Comparison of ENCODE assay signal across 8 cellular contexts in genomic region chr2:226797989-226798421, GRCh38. TPM values are rescaled to one million over a fixed set of nuclear protein-coding genes. Genes with fewer than 3 reads are reported as not detected.
DNase-seq lines count a peak whose midpoint lies in the region; ATAC-seq and TF ChIP-seq lines count a peak whose summit lies in the region.

No MANE protein-coding gene starts in this region.

- H3K36me3 ChIP-seq in iPS DF 6.9 (ENCODE audit: control insufficient read depth, insufficient read depth, low read length): peaks cover 8% of the 10 kb centered on the region

- peak overlapping the region; percentile 83 for H3K4me3 Mint-ChIP-seq in activated naive CD8-positive, alpha-beta T cell treated with anti-CD3 and anti-CD28 coated beads for 36 hours
- H3K4me3 Mint-ChIP-seq in stimulated activated effector memory CD8-positive, alpha-beta T cell treated with anti-CD3 and anti-CD28 coated beads, Interleukin-12 subunit alpha, Interleukin-12 subunit beta, amount 100 ng/mL, for 72 hours: peak overlapping the region; percentile 75

- H3K4me3 ChIP-seq in HFF-Myc (replicated peaks; ENCODE audit: low read depth, low read length): peak overlapping the region; percentile 77
- peak overlapping the region; percentile 93; the same call in 1 of the 2 replicates for H3K4me3 ChIP-seq in iPS DF 6.9 (ENCODE audit: low read length)

- no peak for TF ChIP-seq CTCF in HFF-Myc (IDR thresholded peaks at IDR 0.05; ENCODE audit: low read depth, low read length, missing control alignments)

- no peaks in the 10 kb centered on the region for H3K9me3 Mint-ChIP-seq in activated naive CD8-positive, alpha-beta T cell treated with anti-CD3 and anti-CD28 coated beads for 36 hours
- no peaks in the 10 kb centered on the region for H3K9me3 Mint-ChIP-seq in stimulated activated effector memory CD8-positive, alpha-beta T cell treated with anti-CD3 and anti-CD28 coated beads, Interleukin-12 subunit alpha, Interleukin-12 subunit beta, amount 100 ng/mL, for 72 hours

- no peak overlapping the region for H3K27ac ChIP-seq in iPS DF 6.9 (ENCODE audit: low read length)

- peaks cover 10% of the 10 kb centered on the region for H3K36me3 Mint-ChIP-seq in activated naive CD8-positive, alpha-beta T cell treated with anti-CD3 and anti-CD28 coated beads for 36 hours
- no peaks in the 10 kb centered on the region for H3K36me3 Mint-ChIP-seq in stimulated activated effector memory CD8-positive, alpha-beta T cell treated with anti-CD3 and anti-CD28 coated beads, Interleukin-12 subunit alpha, Interleukin-12 subunit beta, amount 100 ng/mL, for 72 hours

- no peaks in the 10 kb centered on the region for H3K9me3 ChIP-seq in iPS DF 6.9 (ENCODE audit: control insufficient read depth, insufficient read depth, low read length)

- DNase-seq in HFF-Myc (ENCODE audit: extremely low read depth, low read depth) (no peak), iPS DF 6.9 (ENCODE audit: low read depth, low spot score) (no peak), inferior parietal cortex (ENCODE audit: extremely low spot score) (no peak), DMS79 (lab: John Stamatoyannopoulos, UW) (no peak), NOMO-1 treated with dmso at 0.1 percent for 144 hours (lab: John Stamatoyannopoulos, UW; ENCODE audit: unreplicated experiment) (no peak)
- no peak for DNase-seq in activated naive CD8-positive, alpha-beta T cell treated with anti-CD3 and anti-CD28 coated beads for 36 hours
- DNase-seq in stimulated activated effector memory CD8-positive, alpha-beta T cell treated with anti-CD3 and anti-CD28 coated beads, Interleukin-12 subunit alpha, Interleukin-12 subunit beta, amount 100 ng/mL, for 72 hours (ENCODE audit: low spot score in 2 of 2): no peak

- peaks cover 8% of the 10 kb centered on the region for H3K4me1 ChIP-seq in iPS DF 6.9 (ENCODE audit: control insufficient read depth, insufficient read depth, low read length)

- H3K27ac Mint-ChIP-seq in activated naive CD8-positive, alpha-beta T cell treated with anti-CD3 and anti-CD28 coated beads for 36 hours: peak overlapping the region; percentile 25
- no peak overlapping the region for H3K27ac Mint-ChIP-seq in stimulated activated effector memory CD8-positive, alpha-beta T cell treated with anti-CD3 and anti-CD28 coated beads, Interleukin-12 subunit alpha, Interleukin-12 subunit beta, amount 100 ng/mL, for 72 hours

- H3K4me1 Mint-ChIP-seq in activated naive CD8-positive, alpha-beta T cell treated with anti-CD3 and anti-CD28 coated beads for 36 hours: peaks cover 46% of the 10 kb centered on the region
- peaks cover 34% of the 10 kb centered on the region for H3K4me1 Mint-ChIP-seq in stimulated activated effector memory CD8-positive, alpha-beta T cell treated with anti-CD3 and anti-CD28 coated beads, Interleukin-12 subunit alpha, Interleukin-12 subunit beta, amount 100 ng/mL, for 72 hours

- no peaks in the 10 kb centered on the region for H3K27me3 ChIP-seq in iPS DF 6.9 (ENCODE audit: control insufficient read depth, insufficient read depth, low read length)

- no CpG with 5 or more reads among the region's 23 CpGs for WGBS in iPS DF 6.9 (ENCODE audit: insufficient coverage, insufficient read length)

- ATAC-seq in stimulated activated effector memory CD8-positive, alpha-beta T cell treated with anti-CD3 and anti-CD28 coated beads, Interleukin-12 subunit alpha, Interleukin-12 subunit beta, amount 100 ng/mL, for 72 hours: no peak
- ATAC-seq in HG02610 (IDR thresholded peaks at IDR 0.05; ENCODE audit: unreplicated experiment): no peak

- peaks cover 4% of the 10 kb centered on the region for H3K27me3 Mint-ChIP-seq in activated naive CD8-positive, alpha-beta T cell treated with anti-CD3 and anti-CD28 coated beads for 36 hours

RNA-seq across cellular contexts. Expression of gene IRS1, which starts 1.6 kb away (rescaled TPM):
- 1 to 10 TPM; 4.4 to 5.1 TPM for total RNA-seq in activated naive CD8-positive, alpha-beta T cell treated with anti-CD3 and anti-CD28 coated beads for 36 hours

RNA-seq across cellular contexts. Expression of gene RHBDD1, which starts 37.8 kb away (rescaled TPM):
- total RNA-seq in activated naive CD8-positive, alpha-beta T cell treated with anti-CD3 and anti-CD28 coated beads for 36 hours: 10 to 100 TPM; 29.1 to 35.0 TPM
